Comparison of ENCODE assay signal across 15 cellular contexts in the genomic region with DNA sequence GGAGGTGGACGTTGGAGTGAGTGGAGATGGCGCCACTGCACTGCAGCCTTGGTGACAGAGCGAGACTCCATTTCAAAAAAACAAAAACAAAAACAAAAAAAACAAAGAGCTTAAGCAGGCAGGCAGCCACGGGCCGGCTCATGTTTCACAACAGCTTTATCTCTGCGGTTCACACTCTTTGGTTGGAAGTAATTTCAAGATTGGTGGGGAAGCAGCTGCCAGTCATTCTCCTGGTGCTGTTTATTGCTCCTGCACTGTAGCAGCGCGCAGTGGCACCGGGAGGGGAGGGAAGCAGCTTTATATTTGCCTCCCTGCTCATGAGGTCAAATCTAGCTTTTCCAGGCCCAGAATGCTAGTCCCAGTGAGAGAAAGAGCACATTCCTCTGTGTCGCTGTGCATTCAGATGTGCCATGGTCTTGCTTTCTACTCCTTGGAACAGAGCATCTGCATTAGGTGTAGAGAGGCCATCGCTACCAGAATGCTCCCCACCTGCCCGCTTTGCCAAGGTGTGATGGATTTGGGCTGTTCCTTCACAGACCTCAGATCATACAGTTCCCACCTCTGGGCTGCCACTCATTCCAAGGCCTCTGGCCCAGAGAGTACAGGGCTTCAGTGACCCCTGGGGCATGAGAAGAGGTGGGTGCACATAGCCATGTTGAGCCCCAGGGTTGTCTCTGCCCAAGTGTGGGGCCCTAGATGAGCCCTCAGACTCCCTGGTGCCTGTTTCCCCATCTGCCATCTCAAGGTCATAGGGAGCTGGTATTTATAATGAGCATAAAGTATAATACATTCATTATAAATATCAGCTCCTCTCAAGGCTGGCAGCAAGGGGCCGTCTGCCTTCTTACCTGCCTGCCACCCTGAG.
DNase-seq lines count a peak whose midpoint lies in the region; ATAC-seq and TF ChIP-seq lines count a peak whose summit lies in the region.
"Had no signal": no experiment of that assay in that cellular context is flagged by ENCODE, and none has a peak within 500 bp of the region (broad histone marks: within the 10 kb centered on the region; RNA-seq: fewer than 3 reads in every experiment).

No MANE protein-coding gene starts in this region.

- H3K4me1 ChIP-seq in esophagus muscularis mucosa (no peaks in the 10 kb centered on the region), prostate gland (replicated peaks) (no peaks in the 10 kb centered on the region)
- H3K4me1 ChIP-seq: Caco-2 had no signal

- no peak for TF ChIP-seq EP300 in esophagus muscularis mucosa (IDR thresholded peaks at IDR 0.05)

- no peak for DNase-seq in stimulated activated naive CD8-positive, alpha-beta T cell treated with anti-CD3 and anti-CD28 coated beads, Interleukin-15, amount 100 ng/mL, for 72 hours
- no peak for DNase-seq in stimulated activated naive CD8-positive, alpha-beta T cell treated with anti-CD3 and anti-CD28 coated beads, Interleukin-15, Interleukin-2, amounts not matched to agents 100 U/mL and 50 U/mL, for 24 hours
- DNase-seq in OCI-M1 (lab: John Stamatoyannopoulos, UW) (peak; percentile 4), esophagus muscularis mucosa (ENCODE audit: extremely low spot score) (peak; percentile 86), NCI-H1105 (lab: John Stamatoyannopoulos, UW) (no peak), prostate gland (ENCODE audit: low spot score) (no peak)
- DNase-seq: 8988T; AML-193; Caco-2; CD8-positive, alpha-beta memory T cell; DMS53; H7 had no signal

- no peaks in the 10 kb centered on the region for H3K27me3 ChIP-seq in esophagus muscularis mucosa
- no peaks in the 10 kb centered on the region for H3K27me3 ChIP-seq in prostate gland (replicated peaks; ENCODE audit: insufficient read depth)
- H3K27me3 ChIP-seq: BLaER1 had no signal

- intact Hi-C loops in esophagus muscularis mucosa (cut with DNase I) (no loop called here), prostate gland (cut with DNase I) (no loop called here)

- no peak overlapping the region for H3K4me3 Mint-ChIP-seq in stimulated activated naive CD8-positive, alpha-beta T cell treated with anti-CD3 and anti-CD28 coated beads, Interleukin-15, amount 100 ng/mL, for 72 hours
- H3K4me3 Mint-ChIP-seq: IgD-negative memory B cell had no signal

- peak; percentile 11 for ATAC-seq in stimulated activated naive CD8-positive, alpha-beta T cell treated with anti-CD3 and anti-CD28 coated beads, Interleukin-15, amount 100 ng/mL, for 72 hours
- no peak for ATAC-seq in stimulated activated naive CD8-positive, alpha-beta T cell treated with anti-CD3 and anti-CD28 coated beads, Interleukin-15, Interleukin-2, amounts not matched to agents 100 U/mL and 50 U/mL, for 24 hours
- ATAC-seq in HG02973 (IDR thresholded peaks at IDR 0.05; ENCODE audit: unreplicated experiment): no peak

- H3K4me1 Mint-ChIP-seq in stimulated activated naive CD8-positive, alpha-beta T cell treated with anti-CD3 and anti-CD28 coated beads, Interleukin-15, amount 100 ng/mL, for 72 hours: no peaks in the 10 kb centered on the region
- H3K4me1 Mint-ChIP-seq: CD8-positive, alpha-beta memory T cell; IgD-negative memory B cell had no signal

- H3K27me3 Mint-ChIP-seq in stimulated activated naive CD8-positive, alpha-beta T cell treated with anti-CD3 and anti-CD28 coated beads, Interleukin-15, amount 100 ng/mL, for 72 hours: peaks cover 7% of the 10 kb centered on the region

- H3K27ac Mint-ChIP-seq in stimulated activated naive CD8-positive, alpha-beta T cell treated with anti-CD3 and anti-CD28 coated beads, Interleukin-15, amount 100 ng/mL, for 72 hours: no peak overlapping the region
- H3K27ac Mint-ChIP-seq: CD8-positive, alpha-beta memory T cell; IgD-negative memory B cell had no signal

- H3K9me3 ChIP-seq in esophagus muscularis mucosa: no peaks in the 10 kb centered on the region
- no peaks in the 10 kb centered on the region for H3K9me3 ChIP-seq in prostate gland
- H3K9me3 ChIP-seq: BLaER1, Caco-2 had no signal

- H3K4me3 ChIP-seq in esophagus muscularis mucosa (no peak overlapping the region), prostate gland (no peak overlapping the region)
- H3K4me3 ChIP-seq: BLaER1 had no signal

- WGBS in esophagus muscularis mucosa: 67% methylated on average over 13 of the region's 13 CpGs
- 71% methylated on average over 13 of the region's 13 CpGs for WGBS in prostate gland

- no peak for TF ChIP-seq POLR2A in esophagus muscularis mucosa (IDR thresholded peaks at IDR 0.05; ENCODE audit: low read depth)
- no peak for TF ChIP-seq POLR2A in prostate gland (IDR thresholded peaks at IDR 0.05)

- TF ChIP-seq CTCF in esophagus muscularis mucosa (IDR thresholded peaks at IDR 0.05): no peak
- no peak for TF ChIP-seq CTCF in prostate gland (IDR thresholded peaks at IDR 0.05)

- no peaks in the 10 kb centered on the region for H3K9me3 Mint-ChIP-seq in stimulated activated naive CD8-positive, alpha-beta T cell treated with anti-CD3 and anti-CD28 coated beads, Interleukin-15, amount 100 ng/mL, for 72 hours
- H3K9me3 Mint-ChIP-seq: CD8-positive, alpha-beta memory T cell; IgD-negative memory B cell had no signal

- H3K27ac ChIP-seq in esophagus muscularis mucosa (replicated peaks in 1 of 4): no peak overlapping the region
- H3K27ac ChIP-seq in prostate gland: no peak overlapping the region
- H3K27ac ChIP-seq: BLaER1 had no signal

- H3K36me3 ChIP-seq in esophagus muscularis mucosa: no peaks in the 10 kb centered on the region
- no peaks in the 10 kb centered on the region for H3K36me3 ChIP-seq in prostate gland
- H3K36me3 ChIP-seq: BLaER1 had no signal

Comparison
In these comparisons a context has a peak if more than half of its experiments do, and no peak if none do; other contexts are left out.
1. DNase-seq: peak in OCI-M1 (single experiment) and esophagus muscularis mucosa (single experiment); none in stimulated activated naive CD8-positive, alpha-beta T cell treated with anti-CD3 and anti-CD28 coated beads, Interleukin-15, amount 100 ng/mL, for 72 hours (0 of 2), stimulated activated naive CD8-positive, alpha-beta T cell treated with anti-CD3 and anti-CD28 coated beads, Interleukin-15, Interleukin-2, amounts not matched to agents 100 U/mL and 50 U/mL, for 24 hours (single experiment), NCI-H1105 (single experiment) and prostate gland (single experiment).